ENCODE assay signal across 12 cellular contexts in genomic region chr3:39313289-39313688, GRCh38. TPM values are rescaled to one million over a fixed set of nuclear protein-coding genes. Genes with fewer than 3 reads are reported as not detected.
"Had no signal": no experiment of that assay in that cellular context is flagged by ENCODE, and none has a peak within 500 bp of the region (broad histone marks: within the 10 kb centered on the region; RNA-seq: fewer than 3 reads in every experiment).

No MANE protein-coding gene starts in this region.

- H3K4me1 Mint-ChIP-seq: GM23338, H9 had no signal

- DNase-seq: GM23248, GOT3, H7, H9, HCEC 1CT, HFFc6 had no signal

- H2AFZ ChIP-seq: GM23248, GM23338 had no signal

- H3K4me1 ChIP-seq: HAP-1 had no signal

- H3K9ac ChIP-seq: GM23248 had no signal

- H3K27ac Mint-ChIP-seq: GM23338, H9, HFFc6 had no signal

- H3K27ac ChIP-seq: GM23248 had no signal

- H3K36me3 ChIP-seq: HAP-1 had no signal

- ATAC-seq: GM23338, HCT116 had no signal

- H3K9me3 ChIP-seq: HAP-1 had no signal

- H3K4me3 ChIP-seq: GM23248, GM23338, HAP-1 had no signal

- FAIRE-seq: H1, H54 had no signal

- H3K4me2 ChIP-seq: GM23338 had no signal

- H3K4me3 Mint-ChIP-seq: GM23338, H9, HFFc6 had no signal

RNA-seq across cellular contexts. Expression of gene CCR8, which starts 16.2 kb away (rescaled TPM):
- total RNA-seq: GM23248, GM23338, H1, H4, H7, HFFc6 had no signal
- polyA plus RNA-seq: GM23248 had no signal

RNA-seq across cellular contexts. Expression of gene CX3CR1, which starts 33.5 kb away (rescaled TPM):
- total RNA-seq: GM23248, H1, H4, H9, HFFc6 had no signal
- polyA plus RNA-seq: GM23248 had no signal
